ENCODE assay signal across 16 cellular contexts in the genomic region with DNA sequence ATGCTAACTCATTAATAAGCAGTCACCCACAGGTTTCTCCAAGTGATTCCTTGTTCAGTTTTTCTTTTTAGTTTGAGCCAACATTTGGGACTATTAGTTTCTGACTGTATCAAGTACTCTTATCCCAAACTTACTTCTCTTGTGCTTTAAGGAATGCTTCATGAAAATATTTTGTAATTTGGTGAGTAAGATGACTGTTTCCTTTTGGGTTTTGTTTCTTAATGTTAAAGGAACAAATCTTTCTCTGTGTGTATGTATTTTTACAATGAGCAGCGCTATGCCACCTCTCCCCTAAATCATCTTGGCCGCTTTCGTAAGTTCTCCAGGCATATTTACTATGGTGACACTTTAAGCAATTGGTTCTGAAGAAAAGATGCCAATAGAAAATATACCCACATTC.
"Had no signal": no experiment of that assay in that cellular context is flagged by ENCODE, and none has a peak within 500 bp of the region (broad histone marks: within the 10 kb centered on the region; RNA-seq: fewer than 3 reads in every experiment).

No MANE protein-coding gene starts in this region.

- FAIRE-seq: astrocyte had no signal

- H3K27ac ChIP-seq: epithelial cell of prostate, lower lobe of right lung had no signal

- ATAC-seq: activated CD4-positive, CD25-positive, alpha-beta regulatory T cell treated with anti-CD3 and anti-CD28 coated beads, Interleukin-2, amount 50 U/mL, for 24 hours; activated T-cell treated with anti-CD3 and anti-CD28 coated beads, Interleukin-2, amount 50 U/mL, for 72 hours; effector memory CD8-positive, alpha-beta T cell; lower lobe of right lung; mucosa of descending colon; natural killer cell had no signal

- H3K36me3 ChIP-seq: lower lobe of right lung, thoracic aorta had no signal

- H3K9me3 ChIP-seq: lower lobe of right lung, mucosa of descending colon, psoas muscle, thoracic aorta had no signal

- DNase-seq: activated CD4-positive, alpha-beta T cell treated with anti-CD3 and anti-CD28 coated beads, Interleukin-2, amount 50 U/mL, for 4 hours; activated gamma-delta T cell treated with Interleukin-2 at 50 U/mL for 16 hours; activated T-cell treated with anti-CD3 and anti-CD28 coated beads, Interleukin-2, amount 50 U/mL, for 72 hours; central memory CD4-positive, alpha-beta T cell; effector memory CD8-positive, alpha-beta T cell; kidney glomerular epithelial cell; lower lobe of right lung; mucosa of descending colon; natural killer cell; stimulated activated CD4-positive, alpha-beta T cell treated with anti-CD3 and anti-CD28 coated beads, Interleukin-12 subunit alpha, Interleukin-12 subunit beta, amount 100 ng/mL, for 4 hours; stimulated activated naive CD4-positive, alpha-beta T cell had no signal

- H3K4me3 ChIP-seq: lower lobe of right lung, mucosa of descending colon, psoas muscle had no signal
